Comparison of ENCODE assay signal across 17 cellular contexts in genomic region chr12:66763453-66763852, GRCh38.
DNase-seq lines count a peak whose midpoint lies in the region; ATAC-seq, FAIRE-seq and TF ChIP-seq lines count a peak whose summit lies in the region.
"Had no signal": no experiment of that assay in that cellular context is flagged by ENCODE, and none has a peak within 500 bp of the region (broad histone marks: within the 10 kb centered on the region; RNA-seq: fewer than 3 reads in every experiment).

No MANE protein-coding gene starts in this region.

- ATAC-seq in GM18511 (IDR thresholded peaks at IDR 0.05; ENCODE audit: unreplicated experiment) = no peak
- ATAC-seq: GM12878, Panc1, SK-N-SH treated with all-trans-retinoic acid at 6 μM for 48 hours had no signal

- peak; percentile 88 for FAIRE-seq in D721Med (lab: Jason Lieb, UNC)
- FAIRE-seq: A204.1, GM12878 had no signal

- H2AFZ ChIP-seq in neural cell (ENCODE audit: low read depth, low read length) = no peak overlapping the region

- H3K9me3 ChIP-seq in neural cell (ENCODE audit: low read length) = no peaks in the 10 kb centered on the region

- peaks cover 6% of the 10 kb centered on the region for H3K27me3 ChIP-seq in neural cell (ENCODE audit: insufficient read depth, low read depth, low read length)

- no peaks in the 10 kb centered on the region for H3K36me3 ChIP-seq in neural cell (ENCODE audit: insufficient read depth, low read length)

- H3K79me2 ChIP-seq in neural cell (replicated peaks; ENCODE audit: insufficient read depth, low read length) = no peaks in the 10 kb centered on the region

- H3K4me3 ChIP-seq in neural cell (ENCODE audit: low read length) = peak overlapping the region; percentile 42
- H3K4me3 ChIP-seq: GM12878 had no signal

- no peak overlapping the region for H3K9ac ChIP-seq in neural cell (ENCODE audit: low read length)

- TF ChIP-seq CTCF in D721Med (IDR thresholded peaks at IDR 0.05; ENCODE audit: insufficient read depth, missing control alignments) (no peak), neural cell (IDR thresholded peaks at IDR 0.05; ENCODE audit: poor library complexity, severe bottlenecking) (no peak)

- TF ChIP-seq EP300 in neural cell (conservative IDR thresholded peaks at IDR 0.05; ENCODE audit: poor library complexity, severe bottlenecking) = peak; percentile 90

- H3F3A ChIP-seq in neural cell (ENCODE audit: insufficient read depth, low read length, poor library complexity, severe bottlenecking) = peaks cover 10% of the 10 kb centered on the region

- peak; percentile 17 for DNase-seq in D721Med (ENCODE audit: insufficient read length, low spot score)
- DNase-seq in NCI-H2081 (lab: John Stamatoyannopoulos, UW) = peak; percentile 47 to 85
- DNase-seq in NCI-H69 (lab: John Stamatoyannopoulos, UW) = peak; percentile 84
- no peak for DNase-seq in EL
- no peak for DNase-seq in OCI-M2 (lab: John Stamatoyannopoulos, UW; ENCODE audit: unreplicated experiment)
- DNase-seq: DMS79 treated with DMSO at 0.1 percent for 48 hours, H7, Kasumi-1, NCI-H2107, NCI-H345, NCI-H524 treated with DMSO at 0.1 percent for 48 hours had no signal

- no peak overlapping the region for H3K27ac ChIP-seq in neural cell (ENCODE audit: low read length)

- no peaks in the 10 kb centered on the region for H3K9me2 ChIP-seq in neural cell (ENCODE audit: insufficient read depth, low read length)

- H4K20me1 ChIP-seq in neural cell (ENCODE audit: insufficient read depth) = no peaks in the 10 kb centered on the region

- H3K4me2 ChIP-seq in neural cell (ENCODE audit: low read length) = peak overlapping the region; percentile 22

- no peak for TF ChIP-seq RAD21 in neural cell (conservative IDR thresholded peaks at IDR 0.05)

TF ChIP-seq in neural cell, 6 proteins besides CTCF, POLR2A, EP300 and RAD21:
- TF ChIP-seq POLR2AphosphoS5 (IDR thresholded peaks at IDR 0.05) (peak; percentile 89), SMC3 (conservative IDR thresholded peaks at IDR 0.05; ENCODE audit: poor library complexity) (no peak), REST (IDR thresholded peaks at IDR 0.05; ENCODE audit: borderline replicate concordance) (peak; percentile 14), TAF1 (IDR thresholded peaks at IDR 0.05; ENCODE audit: low read depth) (no peak), EZH2 (IDR thresholded peaks at IDR 0.05; ENCODE audit: borderline replicate concordance, insufficient read depth, low read length, poor library complexity, severe bottlenecking) (no peak), MXI1 (conservative IDR thresholded peaks at IDR 0.05; ENCODE audit: poor library complexity, severe bottlenecking) (no peak)

Comparison
In these comparisons a context has a peak if more than half of its experiments do, and no peak if none do; other contexts are left out.
1. DNase-seq: peak in D721Med (single experiment), NCI-H2081 (2 of 2) and NCI-H69 (single experiment); none in EL (single experiment) and OCI-M2 (single experiment).